7 cellular contexts compared by ENCODE assay signal in genomic region chr19:39958942-39959341, GRCh38. TPM values are rescaled to one million over a fixed set of nuclear protein-coding genes. Genes with fewer than 3 reads are reported as not detected.
DNase-seq lines count a peak whose midpoint lies in the region; ATAC-seq and TF ChIP-seq lines count a peak whose summit lies in the region.
"Not testable (repeated sequence)": the region's sequence is repeated elsewhere in the genome, so short reads cannot be mapped to it uniquely, and the experiment has no call there.

No MANE protein-coding gene starts in this region.

- not testable (repeated sequence) for H3K79me2 ChIP-seq in GM23338 (replicated peaks; ENCODE audit: insufficient read depth)

- ATAC-seq in GM23338 (peak; percentile 57), T-cell (replicated peaks in 1 of 4) (peak; percentile 83 to 96 (median 90))

- H3K9me2 ChIP-seq in GM23338 (ENCODE audit: insufficient read depth) = not testable (repeated sequence)

- H3K27me3 ChIP-seq in GM23338 (ENCODE audit: insufficient read depth); endodermal cell (ENCODE audit: control insufficient read depth, insufficient read depth, low read length, poor library complexity, severe bottlenecking): not testable (repeated sequence)

- WGBS in endodermal cell (ENCODE audit: insufficient coverage in 1 of 2, insufficient read length in 1 of 2), 2 experiments = 96% methylated on average over 3 of the region's 3 CpGs; no CpG with 5 or more reads in 1 of the 2 experiments

- H2AFZ ChIP-seq in GM23338 = not testable (repeated sequence)

- H3K9ac ChIP-seq in endodermal cell (ENCODE audit: extremely low read depth, low read length, poor library complexity, severe bottlenecking) = not testable (repeated sequence)

- H3F3A ChIP-seq in GM23338 (replicated peaks; ENCODE audit: low read depth) = not testable (repeated sequence)

- CTCF ChIA-PET in T-cell (lab: Charles Lee) = interaction anchor here in 1 of 2 donors (0.7 kb wide), 1 partner anchor 12 kb away, joined by 4 read pairs; the partner anchor contains the start of gene PSMC4
- CTCF ChIA-PET in activated CD4-positive, alpha-beta memory T cell treated with anti-CD3 and anti-CD28 coated beads for 36 hours (lab: Charles Lee) = not testable (repeated sequence)

- H3K4me1 Mint-ChIP-seq in GM23338 (peaks cover 27% of the 10 kb centered on the region), T-cell (peaks cover 47 to 61% (median 59%) of the 10 kb centered on the region in 3 donors), endodermal cell (peaks cover 15% of the 10 kb centered on the region)
- peaks cover 47% of the 10 kb centered on the region for H3K4me1 Mint-ChIP-seq in activated CD4-positive, alpha-beta memory T cell treated with anti-CD3 and anti-CD28 coated beads for 36 hours (ENCODE audit: low read depth)
- peaks cover 57% of the 10 kb centered on the region for H3K4me1 Mint-ChIP-seq in activated naive CD4-positive, alpha-beta T cell treated with anti-CD3 and anti-CD28 coated beads, Interleukin-2, amount 50 U/mL, for 24 hours

- H3K4me1 ChIP-seq in GM23338 (ENCODE audit: insufficient read depth) = peaks cover 25% of the 10 kb centered on the region
- H3K4me1 ChIP-seq in endodermal cell (ENCODE audit: control insufficient read depth, insufficient read depth, low read length) = not testable (repeated sequence)

- not testable (repeated sequence) for H3K27me3 Mint-ChIP-seq in GM23338 (ENCODE audit: insufficient read depth, low read depth, poor library complexity); T-cell; activated CD4-positive, alpha-beta memory T cell treated with anti-CD3 and anti-CD28 coated beads for 36 hours; activated naive CD4-positive, alpha-beta T cell treated with anti-CD3 and anti-CD28 coated beads, Interleukin-2, amount 50 U/mL, for 24 hours
- H3K27me3 Mint-ChIP-seq in endodermal cell (ENCODE audit: insufficient read depth) = peaks cover 11% of the 10 kb centered on the region

- H3K27ac ChIP-seq in GM23338 (ENCODE audit: low read depth) = peak overlapping the region; percentile 66; the same call in 1 of the 2 replicates
- H3K27ac ChIP-seq in endodermal cell (ENCODE audit: low read depth, low read length) = not testable (repeated sequence)

- H3K9me3 ChIP-seq in endodermal cell (ENCODE audit: control insufficient read depth, low read length) = not testable (repeated sequence)

- H3K4me3 ChIP-seq in GM23338 = 0 out of 2 replicates have a peak overlapping the region, but pooled peaks have one; percentile 3
- H3K4me3 ChIP-seq in endodermal cell (ENCODE audit: low read length) = not testable (repeated sequence)

- intact Hi-C loops in activated CD4-positive, alpha-beta memory T cell treated with anti-CD3 and anti-CD28 coated beads for 36 hours (cut with micrococcal nuclease) = not testable (repeated sequence)

- not testable (repeated sequence) for H4K20me1 ChIP-seq in GM23338 (replicated peaks; ENCODE audit: insufficient read depth)

- H3K27ac Mint-ChIP-seq in GM23338 = peak overlapping the region; percentile 21; the same call in 1 of the 2 replicates
- peak overlapping the region; percentile 91 to 97 for H3K27ac Mint-ChIP-seq in T-cell
- peak overlapping the region; percentile 89 for H3K27ac Mint-ChIP-seq in activated CD4-positive, alpha-beta memory T cell treated with anti-CD3 and anti-CD28 coated beads for 36 hours
- peak overlapping the region; percentile 87 for H3K27ac Mint-ChIP-seq in activated naive CD4-positive, alpha-beta T cell treated with anti-CD3 and anti-CD28 coated beads, Interleukin-2, amount 50 U/mL, for 24 hours
- H3K27ac Mint-ChIP-seq in endodermal cell = not testable (repeated sequence)

- POLR2A ChIA-PET in T-cell (lab: Charles Lee); activated CD4-positive, alpha-beta memory T cell treated with anti-CD3 and anti-CD28 coated beads for 36 hours (lab: Charles Lee): not testable (repeated sequence)

- H3K4me3 Mint-ChIP-seq in GM23338, endodermal cell: not testable (repeated sequence)
- H3K4me3 Mint-ChIP-seq in T-cell = peak overlapping the region; percentile 62 to 74 (median 64)
- peak overlapping the region; percentile 24 for H3K4me3 Mint-ChIP-seq in activated CD4-positive, alpha-beta memory T cell treated with anti-CD3 and anti-CD28 coated beads for 36 hours
- peak overlapping the region; percentile 80 for H3K4me3 Mint-ChIP-seq in activated naive CD4-positive, alpha-beta T cell treated with anti-CD3 and anti-CD28 coated beads, Interleukin-2, amount 50 U/mL, for 24 hours

- not testable (repeated sequence) for H3K9me3 Mint-ChIP-seq in GM23338; T-cell; activated CD4-positive, alpha-beta memory T cell treated with anti-CD3 and anti-CD28 coated beads for 36 hours; activated naive CD4-positive, alpha-beta T cell treated with anti-CD3 and anti-CD28 coated beads, Interleukin-2, amount 50 U/mL, for 24 hours; endodermal cell

- TF ChIP-seq CTCF in GM23338 (conservative IDR thresholded peaks at IDR 0.05; ENCODE audit: low read depth in 2 of 2); endodermal cell (conservative IDR thresholded peaks at IDR 0.05): not testable (repeated sequence)

- not testable (repeated sequence) for H3K36me3 Mint-ChIP-seq in GM23338 (ENCODE audit: low read depth); T-cell; activated CD4-positive, alpha-beta memory T cell treated with anti-CD3 and anti-CD28 coated beads for 36 hours; activated naive CD4-positive, alpha-beta T cell treated with anti-CD3 and anti-CD28 coated beads, Interleukin-2, amount 50 U/mL, for 24 hours; endodermal cell (ENCODE audit: low read depth)

- H3K4me2 ChIP-seq in GM23338 = peak overlapping the region; percentile 64

- not testable (repeated sequence) for H3K36me3 ChIP-seq in GM23338 (ENCODE audit: insufficient read depth); endodermal cell (ENCODE audit: control insufficient read depth, insufficient read depth, low read length)

- DNase-seq in GM23338 (ENCODE audit: low spot score); activated CD4-positive, alpha-beta memory T cell treated with anti-CD3 and anti-CD28 coated beads for 36 hours: not testable (repeated sequence)
- peak in 5 of 34 experiments; percentile 11 to 49 (median 36) for DNase-seq in T-cell
- peak; percentile 31 to 33 for DNase-seq in activated T-cell treated with anti-CD3 and anti-CD28 coated beads, Interleukin-2, amount 50 U/mL, for 48 hours
- DNase-seq in endodermal cell = peak; percentile 34
- DNase-seq in stimulated activated CD8-positive, alpha-beta memory T cell treated with anti-CD3 and anti-CD28 coated beads, Interleukin-4, amount 100 ng/mL, for 48 hours = peak; percentile 24

RNA-seq across cellular contexts. Expression of gene PSMC4, which starts 12.0 kb away (rescaled TPM):
- total RNA-seq in GM23338 (2014; rRNA removed; shearing (Covaris generic)) = 147 and 161 TPM in 2 replicates
- polyA plus RNA-seq in GM23338 (2016; fragmentation: Nextera tagmentation; extraction: Ambion mirVana) = 135 and 139 TPM in 2 replicates
- total RNA-seq in T-cell (10 to 100 TPM; 58.5 to 80.0 (median 59.6) TPM), endodermal cell (10 to 100 TPM; 88.9 to 96.9 TPM)
- total RNA-seq in activated CD4-positive, alpha-beta memory T cell treated with anti-CD3 and anti-CD28 coated beads for 36 hours = 100 to 1,000 TPM; 105 to 107 TPM
- polyA plus RNA-seq in endodermal cell (2013, experiment 1 of 2) = 90.4 TPM
- polyA plus RNA-seq in endodermal cell (2013, experiment 2 of 2) = 90.5 TPM

RNA-seq across cellular contexts. Expression of gene FCGBP, which starts 24.5 kb away (rescaled TPM):
- 3.0 and 3.6 TPM in 2 replicates for total RNA-seq in GM23338 (2014; rRNA removed; shearing (Covaris generic))
- polyA plus RNA-seq in GM23338 (2016; fragmentation: Nextera tagmentation; extraction: Ambion mirVana) = 0.28 and 0.44 TPM in 2 replicates
- total RNA-seq in T-cell (10 to 100 TPM; 12.6 to 88.0 (median 43.3) TPM), endodermal cell (under 1 TPM; 0.29 to 0.62 TPM)
- 1 to 10 TPM; 3.6 TPM for total RNA-seq in activated CD4-positive, alpha-beta memory T cell treated with anti-CD3 and anti-CD28 coated beads for 36 hours
- 0.14 TPM for polyA plus RNA-seq in endodermal cell (2013, experiment 1 of 2)
- 0.33 TPM for polyA plus RNA-seq in endodermal cell (2013, experiment 2 of 2)

RNA-seq across cellular contexts. Expression of gene ZNF546, which starts 37.9 kb away (rescaled TPM):
- total RNA-seq in GM23338 (2014; rRNA removed; shearing (Covaris generic)) = 0.38 and 0.62 TPM in 2 replicates
- polyA plus RNA-seq in GM23338 (2016; fragmentation: Nextera tagmentation; extraction: Ambion mirVana) = 0.47 and 0.95 TPM in 2 replicates
- 10 to 100 TPM in 3 of 5 donors, 1 to 10 TPM in 2; 5.9 to 18.0 (median 12.9) TPM for total RNA-seq in T-cell
- total RNA-seq in activated CD4-positive, alpha-beta memory T cell treated with anti-CD3 and anti-CD28 coated beads for 36 hours = 1 to 10 TPM; 4.2 to 5.5 TPM
- 1 to 10 TPM; 2.5 to 4.6 TPM for total RNA-seq in endodermal cell
- polyA plus RNA-seq in endodermal cell (2013, experiment 1 of 2) = 2.4 TPM
- polyA plus RNA-seq in endodermal cell (2013, experiment 2 of 2) = 2.0 TPM
